ENCODE assay signal across 22 cellular contexts in genomic region chr20:63189846-63190559, GRCh38. TPM values are rescaled to one million over a fixed set of nuclear protein-coding genes. Genes with fewer than 3 reads are reported as not detected.
DNase-seq lines count a peak whose midpoint lies in the region; ATAC-seq, FAIRE-seq and TF ChIP-seq lines count a peak whose summit lies in the region.
"Had no signal": no experiment of that assay in that cellular context is flagged by ENCODE, and none has a peak within 500 bp of the region (broad histone marks: within the 10 kb centered on the region; RNA-seq: fewer than 3 reads in every experiment).

No MANE protein-coding gene starts in this region.

- no peak for FAIRE-seq in kidney (lab: Jason Lieb, UNC)
- FAIRE-seq: A549, D721Med, G401.6, GM19239 had no signal

- TF ChIP-seq CTCF in kidney (IDR thresholded peaks at IDR 0.05; ENCODE audit: borderline replicate concordance, extremely low read depth, insufficient read depth) (no peak), osteoblast (IDR thresholded peaks at IDR 0.05; ENCODE audit: extremely low read depth, low read depth, low read length) (no peak), GM20000 (IDR thresholded peaks at IDR 0.05; ENCODE audit: extremely low read depth, missing control alignments) (no peak)

- intact Hi-C loops in kidney (cut with DNase I), result no loop called here

- no peaks in the 10 kb centered on the region for H3K27me3 ChIP-seq in BLaER1
- no peaks in the 10 kb centered on the region for H3K27me3 ChIP-seq in osteoblast (ENCODE audit: insufficient read depth, low read length)
- H3K27me3 ChIP-seq: BE2C; BLaER1 treated with 17β-estradiol and CSF1 and Interleukin-3, amounts not matched to agents 10 nM and 100 nM had no signal

- H3K4me2 ChIP-seq in BLaER1, result 0 out of 2 replicates have a peak overlapping the region, but pooled peaks have one; percentile 63
- no peak overlapping the region for H3K4me2 ChIP-seq in osteoblast (ENCODE audit: insufficient read depth, low read length)
- H3K4me2 ChIP-seq: A549 had no signal

- peaks cover 42% of the 10 kb centered on the region for H3K4me1 ChIP-seq in BLaER1
- H3K4me1 ChIP-seq in kidney (ENCODE audit: control insufficient read depth in 1 of 2, insufficient read depth in 1 of 2, low read depth in 1 of 2, low read length in 2 of 2), result peaks cover 0 to 5% of the 10 kb centered on the region in 2 donors
- H3K4me1 ChIP-seq in osteoblast (ENCODE audit: insufficient read depth, low read length), result no peaks in the 10 kb centered on the region
- H3K4me1 ChIP-seq: BE2C had no signal

- H4K20me1 ChIP-seq in BLaER1, result peaks cover 36% of the 10 kb centered on the region
- peaks cover 6% of the 10 kb centered on the region for H4K20me1 ChIP-seq in osteoblast (ENCODE audit: insufficient read depth, low read length)

- H3K36me3 ChIP-seq in BLaER1 (peaks cover 12% of the 10 kb centered on the region), kidney (ENCODE audit: control insufficient read depth in 1 of 2, insufficient read depth in 2 of 2, low read length in 2 of 2) (peaks cover under 1 to 3% of the 10 kb centered on the region in 2 donors), osteoblast (ENCODE audit: insufficient read depth, low read length) (peaks cover 2% of the 10 kb centered on the region)
- H3K36me3 ChIP-seq: BE2C had no signal

- H3K9me3 ChIP-seq in BLaER1 (no peaks in the 10 kb centered on the region), kidney (ENCODE audit: control insufficient read depth in 1 of 2, low read length in 2 of 2) (no peaks in the 10 kb centered on the region), osteoblast (ENCODE audit: low read depth, low read length) (no peaks in the 10 kb centered on the region)
- H3K9me3 ChIP-seq: A549, BE2C had no signal

- no peak overlapping the region for H2AFZ ChIP-seq in osteoblast (ENCODE audit: low read length)

- peak; percentile 36 for DNase-seq in kidney
- DNase-seq in osteoblast (ENCODE audit: insufficient read length, low spot score, missing footprints), result peak; percentile 68
- no peak for DNase-seq in dedifferentiated amniotic fluid mesenchymal stem cell (ENCODE audit: extremely low spot score)
- no peak for DNase-seq in GM20000 (ENCODE audit: low spot score)
- DNase-seq: AML-193; BE2C; Caco-2; Calu3; CD4-positive, alpha-beta T cell; CD8-positive, alpha-beta T cell; DMS79 treated with DMSO at 0.1 percent for 48 hours; GF-D8 had no signal

- H3K27ac ChIP-seq in BLaER1, result no peak overlapping the region
- no peak overlapping the region for H3K27ac ChIP-seq in kidney (ENCODE audit: low read depth in 2 of 2, low read length in 2 of 2)
- H3K27ac ChIP-seq in osteoblast (ENCODE audit: low read depth, low read length), result no peak overlapping the region
- H3K27ac ChIP-seq: 22Rv1; A549; BLaER1 treated with 17β-estradiol and CSF1 and Interleukin-3, amounts not matched to agents 10 nM and 100 nM; C4-2B had no signal

- H3K4me3 ChIP-seq in BLaER1 (no peak overlapping the region), kidney (ENCODE audit: low read length in 2 of 2) (no peak overlapping the region), osteoblast (ENCODE audit: insufficient read depth, low read length) (no peak overlapping the region)
- H3K4me3 ChIP-seq: A549; BLaER1 treated with 17β-estradiol and CSF1 and Interleukin-3, amounts not matched to agents 10 nM and 100 nM had no signal

- H3K9ac ChIP-seq in BLaER1 (no peak overlapping the region), kidney (ENCODE audit: low read length in 2 of 2) (no peak overlapping the region)

- no peak for ATAC-seq in GM21529 (IDR thresholded peaks at IDR 0.05; ENCODE audit: unreplicated experiment)
- ATAC-seq: CD8-positive, alpha-beta T cell had no signal

- H3K79me2 ChIP-seq in osteoblast (ENCODE audit: insufficient read depth, low read length), result peaks cover 2% of the 10 kb centered on the region

RNA-seq across cellular contexts. Expression of gene YTHDF1, which starts 25.9 kb away (rescaled TPM):
- total RNA-seq in kidney, result 43.1 TPM
- 21.9 TPM for polyA plus RNA-seq in kidney (ENCODE audit: insufficient read depth, low read depth, low replicate concordance)
- total RNA-seq in osteoblast, result 23.9 and 26.8 TPM in 2 replicates

RNA-seq across cellular contexts. Expression of gene BIRC7, which starts 45.7 kb away (rescaled TPM):
- 4.0 TPM for total RNA-seq in kidney
- polyA plus RNA-seq in kidney (ENCODE audit: insufficient read depth, low read depth, low replicate concordance), result 0.30 TPM
- under 0.01 and 0.29 TPM in 2 replicates for total RNA-seq in osteoblast
- total RNA-seq: A172; CD4-positive, alpha-beta T cell had no signal

Comparison
In these comparisons a context has a peak if more than half of its experiments do, and no peak if none do; other contexts are left out.
1. DNase-seq: peak in kidney (single experiment) and osteoblast (single experiment); none in dedifferentiated amniotic fluid mesenchymal stem cell (single experiment) and GM20000 (single experiment).